In genomic region chr19:46849610-46850009, GRCh38 we compare ENCODE assay signal across 8 cellular contexts. TPM values are rescaled to one million over a fixed set of nuclear protein-coding genes. Genes with fewer than 3 reads are reported as not detected.
A peak's percentile ranks its signal among the peaks of the same experiment; 100 is the strongest.
DNase-seq lines count a peak whose midpoint lies in the region; ATAC-seq and TF ChIP-seq lines count a peak whose summit lies in the region.

No MANE protein-coding gene starts in this region.

- peaks cover 10% of the 10 kb centered on the region for H3K4me1 ChIP-seq in thymus (ENCODE audit: control insufficient read depth, insufficient read depth, low read length)

- H3K4me3 ChIP-seq in kidney epithelial cell (ENCODE audit: low read depth, low read length) (peak overlapping the region; percentile 85), thymus (ENCODE audit: low read length) (peak overlapping the region; percentile 86)

- H3K9me3 ChIP-seq in thymus (ENCODE audit: control insufficient read depth), result no peaks in the 10 kb centered on the region

- CTCF ChIA-PET in activated CD8-positive, alpha-beta memory T cell treated with anti-CD3 and anti-CD28 coated beads, Interleukin-2, amount 10 ng/mL, durations not matched to agents 7 days and 5 days (lab: Charles Lee), result interaction anchor here (1.3 to 1.5 kb wide), 3 partner anchors 27 to 101 kb away, joined by 4 to 5 read pairs (median 4); no protein-coding TSS in a partner anchor

- H3K4me3 Mint-ChIP-seq in activated CD8-positive, alpha-beta memory T cell treated with anti-CD3 and anti-CD28 coated beads, Interleukin-2, amount 10 ng/mL, durations not matched to agents 7 days and 5 days, result peak overlapping the region; percentile 90
- peak overlapping the region; percentile 85 for H3K4me3 Mint-ChIP-seq in activated naive CD8-positive, alpha-beta T cell treated with anti-CD3 and anti-CD28 coated beads for 36 hours

- no peaks in the 10 kb centered on the region for H3K27me3 Mint-ChIP-seq in activated CD8-positive, alpha-beta memory T cell treated with anti-CD3 and anti-CD28 coated beads, Interleukin-2, amount 10 ng/mL, durations not matched to agents 7 days and 5 days
- H3K27me3 Mint-ChIP-seq in activated naive CD8-positive, alpha-beta T cell treated with anti-CD3 and anti-CD28 coated beads for 36 hours, result peaks cover 3% of the 10 kb centered on the region

- peak overlapping the region; percentile 39 for H3K27ac ChIP-seq in thymus (ENCODE audit: low read depth)

- H3K36me3 ChIP-seq in kidney epithelial cell (ENCODE audit: control insufficient read depth, insufficient read depth, low read length) (no peaks in the 10 kb centered on the region), thymus (ENCODE audit: control insufficient read depth, insufficient read depth) (peaks cover 3% of the 10 kb centered on the region)

- no peak for ATAC-seq in activated CD8-positive, alpha-beta memory T cell treated with anti-CD3 and anti-CD28 coated beads, Interleukin-2, amount 10 ng/mL, durations not matched to agents 7 days and 5 days
- ATAC-seq in HG02571 (IDR thresholded peaks at IDR 0.05; ENCODE audit: unreplicated experiment), result no peak
- ATAC-seq in GM18861 (IDR thresholded peaks at IDR 0.05; ENCODE audit: unreplicated experiment), result no peak
- no peak for ATAC-seq in HG02610 (IDR thresholded peaks at IDR 0.05; ENCODE audit: unreplicated experiment)

- no peak for DNase-seq in activated CD8-positive, alpha-beta memory T cell treated with anti-CD3 and anti-CD28 coated beads, Interleukin-2, amount 10 ng/mL, durations not matched to agents 7 days and 5 days
- DNase-seq in activated CD8-positive, alpha-beta memory T cell treated with anti-CD3 and anti-CD28 coated beads, Interleukin-2, amount 50 U/mL, for 48 hours, result no peak
- no peak for DNase-seq in activated naive CD8-positive, alpha-beta T cell treated with anti-CD3 and anti-CD28 coated beads for 36 hours
- DNase-seq in kidney epithelial cell (ENCODE audit: low read depth), result no peak

- no peaks in the 10 kb centered on the region for H3K9me3 Mint-ChIP-seq in activated CD8-positive, alpha-beta memory T cell treated with anti-CD3 and anti-CD28 coated beads, Interleukin-2, amount 10 ng/mL, durations not matched to agents 7 days and 5 days (ENCODE audit: low read depth)
- H3K9me3 Mint-ChIP-seq in activated naive CD8-positive, alpha-beta T cell treated with anti-CD3 and anti-CD28 coated beads for 36 hours, result no peaks in the 10 kb centered on the region

- H3K36me3 Mint-ChIP-seq in activated CD8-positive, alpha-beta memory T cell treated with anti-CD3 and anti-CD28 coated beads, Interleukin-2, amount 10 ng/mL, durations not matched to agents 7 days and 5 days, result peaks cover 2% of the 10 kb centered on the region
- H3K36me3 Mint-ChIP-seq in activated naive CD8-positive, alpha-beta T cell treated with anti-CD3 and anti-CD28 coated beads for 36 hours, result peaks cover 1% of the 10 kb centered on the region

- H3K4me1 Mint-ChIP-seq in activated CD8-positive, alpha-beta memory T cell treated with anti-CD3 and anti-CD28 coated beads, Interleukin-2, amount 10 ng/mL, durations not matched to agents 7 days and 5 days, result peaks cover 18% of the 10 kb centered on the region
- H3K4me1 Mint-ChIP-seq in activated naive CD8-positive, alpha-beta T cell treated with anti-CD3 and anti-CD28 coated beads for 36 hours, result peaks cover 14% of the 10 kb centered on the region

- TF ChIP-seq CTCF in kidney epithelial cell (IDR thresholded peaks at IDR 0.05; ENCODE audit: insufficient read depth, low read length, poor library complexity, severe bottlenecking), result no peak

- H3K27ac Mint-ChIP-seq in activated CD8-positive, alpha-beta memory T cell treated with anti-CD3 and anti-CD28 coated beads, Interleukin-2, amount 10 ng/mL, durations not matched to agents 7 days and 5 days, result peak overlapping the region; percentile 81
- H3K27ac Mint-ChIP-seq in activated naive CD8-positive, alpha-beta T cell treated with anti-CD3 and anti-CD28 coated beads for 36 hours, result no peak overlapping the region

- H3K27me3 ChIP-seq in kidney epithelial cell (ENCODE audit: control insufficient read depth, insufficient read depth, low read length) (no peaks in the 10 kb centered on the region), thymus (ENCODE audit: control insufficient read depth, insufficient read depth) (no peaks in the 10 kb centered on the region)

- WGBS in thymus, result 81% methylated on average over 5 of the region's 5 CpGs

RNA-seq across cellular contexts. Expression of gene AP2S1, which starts 1.0 kb away (rescaled TPM):
- 100 to 1,000 TPM; 134 to 139 TPM for total RNA-seq in activated CD8-positive, alpha-beta memory T cell treated with anti-CD3 and anti-CD28 coated beads, Interleukin-2, amount 10 ng/mL, durations not matched to agents 7 days and 5 days
- 100 to 1,000 TPM; 112 to 114 TPM for total RNA-seq in activated naive CD8-positive, alpha-beta T cell treated with anti-CD3 and anti-CD28 coated beads for 36 hours
- total RNA-seq in kidney epithelial cell, result 157 and 198 TPM in 2 replicates
- polyA plus RNA-seq in thymus, result 88.0 TPM

RNA-seq across cellular contexts. Expression of gene ARHGAP35, which starts 11.2 kb away (rescaled TPM):
- total RNA-seq in activated CD8-positive, alpha-beta memory T cell treated with anti-CD3 and anti-CD28 coated beads, Interleukin-2, amount 10 ng/mL, durations not matched to agents 7 days and 5 days, result 10 to 100 TPM; 31.7 to 35.0 TPM
- 10 to 100 TPM; 13.6 to 13.7 TPM for total RNA-seq in activated naive CD8-positive, alpha-beta T cell treated with anti-CD3 and anti-CD28 coated beads for 36 hours
- total RNA-seq in kidney epithelial cell, result 30.9 and 31.6 TPM in 2 replicates
- polyA plus RNA-seq in thymus, result 8.8 TPM
